27 cellular contexts compared by ENCODE assay signal in genomic region chr6:34369385-34369784, GRCh38.
"Had no signal": no experiment of that assay in that cellular context is flagged by ENCODE, and none has a peak within 500 bp of the region (broad histone marks: within the 10 kb centered on the region; RNA-seq: fewer than 3 reads in every experiment).

No MANE protein-coding gene starts in this region.

- H3K4me1 ChIP-seq: Peyer's patch had no signal

- H3K27me3 ChIP-seq: brain microvascular endothelial cell, cardiac muscle cell, MG63, Peyer's patch, SJSA1 had no signal

- ATAC-seq: activated CD8-positive, alpha-beta memory T cell treated with anti-CD3 and anti-CD28 coated beads, Interleukin-2, amount 10 ng/mL, durations not matched to agents 7 days and 5 days; SK-N-SH treated with all-trans-retinoic acid at 6 μM for 48 hours had no signal

- H3K4me3 Mint-ChIP-seq: activated B cell treated with CpG ODN at 0.5 μM for 24 hours; activated CD4-positive, alpha-beta T cell treated with anti-CD3 and anti-CD28 coated beads, Interleukin-2, amount 10 ng/mL, durations not matched to agents 24 days and 14 days; activated CD8-positive, alpha-beta memory T cell treated with anti-CD3 and anti-CD28 coated beads, Interleukin-2, amount 10 ng/mL, durations not matched to agents 7 days and 5 days; activated naive CD4-positive, alpha-beta T cell treated with anti-CD3 and anti-CD28 coated beads, Interleukin-2, amount 50 U/mL, for 24 hours; activated T-cell treated with anti-CD3 and anti-CD28 coated beads, Interleukin-2, amount 50 U/mL, for 24 hours; activated T-helper 1 cell treated with anti-CD3 and anti-CD28 coated beads, Interleukin-12 subunit alpha, Interleukin-12 subunit beta, Interleukin-2, Interleukin-4 antibody, amounts not matched to agents 30 ng/mL and 10 ng/mL and 1 ng/mL, durations not matched to agents 14 hours and 24 hours and 36 hours had no signal

- H3K27ac ChIP-seq: brain microvascular endothelial cell, cardiac muscle cell, Peyer's patch, RWPE1, SJSA1 had no signal

- H3K27ac Mint-ChIP-seq: activated B cell treated with CpG ODN at 0.5 μM for 24 hours; activated CD4-positive, alpha-beta T cell treated with anti-CD3 and anti-CD28 coated beads, Interleukin-2, amount 10 ng/mL, durations not matched to agents 24 days and 14 days; activated CD8-positive, alpha-beta memory T cell treated with anti-CD3 and anti-CD28 coated beads, Interleukin-2, amount 10 ng/mL, durations not matched to agents 7 days and 5 days; activated naive CD4-positive, alpha-beta T cell treated with anti-CD3 and anti-CD28 coated beads, Interleukin-2, amount 50 U/mL, for 24 hours; activated T-cell treated with anti-CD3 and anti-CD28 coated beads, Interleukin-2, amount 50 U/mL, for 24 hours; activated T-helper 1 cell treated with anti-CD3 and anti-CD28 coated beads, Interleukin-12 subunit alpha, Interleukin-12 subunit beta, Interleukin-2, Interleukin-4 antibody, amounts not matched to agents 30 ng/mL and 10 ng/mL and 1 ng/mL, durations not matched to agents 14 hours and 24 hours and 36 hours had no signal

- H3K36me3 ChIP-seq: brain microvascular endothelial cell, cardiac muscle cell, MG63, Peyer's patch, SJSA1 had no signal

- H3K9me3 Mint-ChIP-seq: activated B cell treated with CpG ODN at 0.5 μM for 24 hours; activated CD4-positive, alpha-beta T cell treated with anti-CD3 and anti-CD28 coated beads, Interleukin-2, amount 10 ng/mL, durations not matched to agents 24 days and 14 days; activated naive CD4-positive, alpha-beta T cell treated with anti-CD3 and anti-CD28 coated beads, Interleukin-2, amount 50 U/mL, for 24 hours; activated T-cell treated with anti-CD3 and anti-CD28 coated beads, Interleukin-2, amount 50 U/mL, for 24 hours; activated T-helper 1 cell treated with anti-CD3 and anti-CD28 coated beads, Interleukin-12 subunit alpha, Interleukin-12 subunit beta, Interleukin-2, Interleukin-4 antibody, amounts not matched to agents 30 ng/mL and 10 ng/mL and 1 ng/mL, durations not matched to agents 14 hours and 24 hours and 36 hours had no signal

- H3K27me3 Mint-ChIP-seq: activated B cell treated with CpG ODN at 0.5 μM for 24 hours; activated CD4-positive, alpha-beta T cell treated with anti-CD3 and anti-CD28 coated beads, Interleukin-2, amount 10 ng/mL, durations not matched to agents 24 days and 14 days; activated CD8-positive, alpha-beta memory T cell treated with anti-CD3 and anti-CD28 coated beads, Interleukin-2, amount 10 ng/mL, durations not matched to agents 7 days and 5 days; activated naive CD4-positive, alpha-beta T cell treated with anti-CD3 and anti-CD28 coated beads, Interleukin-2, amount 50 U/mL, for 24 hours; activated T-cell treated with anti-CD3 and anti-CD28 coated beads, Interleukin-2, amount 50 U/mL, for 24 hours had no signal

- H3K4me3 ChIP-seq: cardiac muscle cell, MG63, Peyer's patch, SJSA1 had no signal

- DNase-seq: activated B cell treated with CpG ODN at 0.5 μM for 24 hours; activated CD4-positive, alpha-beta T cell treated with anti-CD3 and anti-CD28 coated beads for 1 hour; activated CD4-positive, alpha-beta T cell treated with anti-CD3 and anti-CD28 coated beads, Interleukin-2, amount 10 ng/mL, durations not matched to agents 24 days and 14 days; activated CD4-positive, alpha-beta T cell treated with anti-CD3 and anti-CD28 coated beads, Interleukin-2, amount 50 U/mL, for 48 hours; activated CD8-positive, alpha-beta memory T cell treated with anti-CD3 and anti-CD28 coated beads, Interleukin-2, amount 10 ng/mL, durations not matched to agents 7 days and 5 days; activated effector memory CD4-positive, alpha-beta T cell treated with Interleukin-2 at 50 U/mL for 16 hours; activated naive CD4-positive, alpha-beta T cell; activated T-cell treated with anti-CD3 and anti-CD28 coated beads, Interleukin-2, amount 50 U/mL, for 24 hours; amygdala; brain microvascular endothelial cell; MG63; MV-4-11; NCI-H1092 treated with DMSO at 0.1 percent for 48 hours; NCI-H1436; NCI-H187; NCI-H2081; NCI-H510A treated with DMSO at 0.1 percent for 48 hours; NCI-H69; Peyer's patch; Right ventricle myocardium superior; SW 1271 had no signal

- H3K9me3 ChIP-seq: MG63, Peyer's patch, SJSA1 had no signal
